ENCODE assay signal across 4 cellular contexts in genomic region chr2:98877658-98878057, GRCh38. TPM values are rescaled to one million over a fixed set of nuclear protein-coding genes. Genes with fewer than 3 reads are reported as not detected.
"Had no signal": no experiment of that assay in that cellular context is flagged by ENCODE, and none has a peak within 500 bp of the region (broad histone marks: within the 10 kb centered on the region; RNA-seq: fewer than 3 reads in every experiment).

No MANE protein-coding gene starts in this region.

RNA-seq across cellular contexts. Expression of gene CRACDL, which starts 58.4 kb away (rescaled TPM):
- total RNA-seq: HT1080, IMR-90, K562 had no signal
- polyA plus RNA-seq: IgD-negative memory B cell, IMR-90, K562 had no signal
